Comparison of ENCODE assay signal across 8 cellular contexts in genomic region chr22:29369460-29369859, GRCh38. TPM values are rescaled to one million over a fixed set of nuclear protein-coding genes. Genes with fewer than 3 reads are reported as not detected.
DNase-seq lines count a peak whose midpoint lies in the region; ATAC-seq and TF ChIP-seq lines count a peak whose summit lies in the region.

No MANE protein-coding gene starts in this region.

- H3K4me3 ChIP-seq in BE2C (ENCODE audit: low read depth, low read length): no peak overlapping the region
- H3K4me3 ChIP-seq in colonic mucosa: no peak overlapping the region

- TF ChIP-seq CTCF in BE2C (IDR thresholded peaks at IDR 0.05; ENCODE audit: low read depth, low read length): no peak
- no peak for TF ChIP-seq CTCF in colonic mucosa (IDR thresholded peaks at IDR 0.05)

- no peaks in the 10 kb centered on the region for H3K4me1 ChIP-seq in BE2C
- no peaks in the 10 kb centered on the region for H3K4me1 ChIP-seq in colonic mucosa

- H3K36me3 ChIP-seq in BE2C (peaks cover 13% of the 10 kb centered on the region), colonic mucosa (peaks cover 6% of the 10 kb centered on the region)

- no peak overlapping the region for H3K27ac ChIP-seq in colonic mucosa

- no peak for ATAC-seq in GM19467 (IDR thresholded peaks at IDR 0.05; ENCODE audit: unreplicated experiment)

- intact Hi-C loops in colonic mucosa (cut with DNase I): no loop called here

- peak; percentile 22 for DNase-seq in BE2C
- peak; percentile 86 for DNase-seq in SIG-M5 treated with dmso at 0.1 percent for 504 hours (lab: John Stamatoyannopoulos, UW; ENCODE audit: unreplicated experiment)
- peak; percentile 59 for DNase-seq in fibroblast of peridontal ligament (ENCODE audit: extremely low read depth)
- DNase-seq in non-pigmented ciliary epithelial cell (ENCODE audit: low read depth): peak; percentile 46
- no peak for DNase-seq in NCI-H2029 (lab: John Stamatoyannopoulos, UW)
- DNase-seq in hepatic stellate cell (ENCODE audit: low spot score): no peak
- no peak for DNase-seq in colonic mucosa

- no peak overlapping the region for H3K9ac ChIP-seq in colonic mucosa (ENCODE audit: low read depth in 2 of 2, low read length in 2 of 2)

- H3K9me3 ChIP-seq in BE2C (no peaks in the 10 kb centered on the region), colonic mucosa (no peaks in the 10 kb centered on the region)

- H3K27me3 ChIP-seq in BE2C (no peaks in the 10 kb centered on the region), colonic mucosa (no peaks in the 10 kb centered on the region)

RNA-seq across cellular contexts. Expression of gene AP1B1, which starts 18.9 kb away (rescaled TPM):
- 77.3 TPM for polyA plus RNA-seq in BE2C (2012; ENCODE audit: insufficient read depth, insufficient read length, low read depth)
- total RNA-seq in colonic mucosa: 100 to 1,000 TPM in 1 of 2 donors, 10 to 100 TPM in 1; 90.4 to 120 TPM

RNA-seq across cellular contexts. Expression of gene RASL10A, which starts 54.0 kb away (rescaled TPM):
- not detected for polyA plus RNA-seq in BE2C (2012; ENCODE audit: insufficient read depth, insufficient read length, low read depth)
- 1 to 10 TPM in 1 of 2 donors, under 1 TPM in 1; 0.42 to 1.3 TPM for total RNA-seq in colonic mucosa

Comparison
In these comparisons a context has a peak if more than half of its experiments do, and no peak if none do; other contexts are left out.
1. DNase-seq: peak in BE2C (single experiment), SIG-M5 treated with dmso at 0.1 percent for 504 hours (single experiment), fibroblast of peridontal ligament (single experiment) and non-pigmented ciliary epithelial cell (single experiment); none in NCI-H2029 (single experiment), hepatic stellate cell (single experiment) and colonic mucosa (single experiment).